Comparison of ENCODE assay signal across 8 cellular contexts in the genomic region with DNA sequence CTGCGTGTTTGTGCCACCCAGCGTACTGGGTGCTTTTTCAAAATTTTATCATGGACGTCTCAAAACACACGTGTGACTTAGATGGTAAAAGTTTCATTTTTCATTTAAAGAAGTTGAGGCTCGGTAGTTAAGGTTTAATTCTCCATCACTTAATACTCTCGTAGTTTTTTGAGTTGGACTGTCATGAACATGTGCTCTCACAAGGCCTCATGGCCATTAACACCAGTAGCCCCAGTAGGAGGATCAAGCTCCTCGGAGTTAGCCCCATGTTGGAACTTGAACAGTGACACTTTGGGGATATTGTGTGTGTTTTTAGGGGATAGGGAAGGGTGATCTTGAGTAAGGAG. TPM values are rescaled to one million over a fixed set of nuclear protein-coding genes. Genes with fewer than 3 reads are reported as not detected.
DNase-seq lines count a peak whose midpoint lies in the region; ATAC-seq and TF ChIP-seq lines count a peak whose summit lies in the region.

No MANE protein-coding gene starts in this region.

- H3K36me3 ChIP-seq in mammary epithelial cell (ENCODE audit: insufficient read depth, low read length) (no peaks in the 10 kb centered on the region), mucosa of rectum (ENCODE audit: control insufficient read depth in 2 of 2, insufficient read depth in 2 of 2, low read length in 2 of 2) (no peaks in the 10 kb centered on the region)

- no peaks in the 10 kb centered on the region for H3K9me3 ChIP-seq in mammary epithelial cell (replicated peaks; ENCODE audit: insufficient read depth, low read length)
- no peaks in the 10 kb centered on the region for H3K9me3 ChIP-seq in mucosa of rectum (ENCODE audit: control insufficient read depth in 2 of 2, low read length in 2 of 2)

- dilution Hi-C loops in mammary epithelial cell (cut with HindIII; ENCODE audit: low sequenced_read_pairs) = loop anchor here (5.0 kb wide), 1 partner anchor 77 kb away; the partner anchor contains the start of gene TEX44

- H3K4me3 ChIP-seq in AG04449 (ENCODE audit: low read depth, low read length) = peak overlapping the region; percentile 89
- H3K4me3 ChIP-seq in mammary epithelial cell (replicated peaks in 1 of 3; ENCODE audit: insufficient read depth in 1 of 3, low read depth in 2 of 3, low read length in 3 of 3) = peak overlapping the region; percentile 55 to 68 (median 57)
- H3K4me3 ChIP-seq in mucosa of rectum (ENCODE audit: low read length in 2 of 2) = peak overlapping the region; percentile 72 to 82

- H3K4me1 ChIP-seq in mammary epithelial cell (ENCODE audit: insufficient read depth, low read length) (peaks cover 6% of the 10 kb centered on the region), mucosa of rectum (ENCODE audit: control insufficient read depth in 2 of 2, insufficient read depth in 2 of 2, low read length in 2 of 2) (peaks cover 2 to 5% of the 10 kb centered on the region in 2 donors)

- CTCF ChIA-PET in AG04449 (lab: Yijun Ruan, JAX) = interaction anchor here (0.9 to 2.1 kb wide), 6 partner anchors 10 to 87 kb away, joined by 3 to 7 read pairs (median 5); partner anchors contain the start of gene NMUR1
- CTCF ChIA-PET in mammary epithelial cell (lab: Charles Lee; ENCODE audit: low non-redundant PET) = no interaction called here

- BruUV-seq in mammary epithelial cell (replicated peaks; lab: Mats Ljungman, UMichigan) = no TSS peak

- H4K20me1 ChIP-seq in mammary epithelial cell (ENCODE audit: insufficient read depth, low read length) = no peaks in the 10 kb centered on the region

- H3K27ac ChIP-seq in mammary epithelial cell (ENCODE audit: insufficient read depth, low read depth, low read length) = peak overlapping the region; percentile 37
- H3K27ac ChIP-seq in mucosa of rectum (ENCODE audit: low read depth in 2 of 2, low read length in 2 of 2) = peak overlapping the region; percentile 72 to 75

- WGBS in mammary epithelial cell (ENCODE audit: low coverage, missing lambda C conversion rate) = 67% methylated on average over 7 of the region's 7 CpGs

- peak overlapping the region; percentile 95 for H3K4me2 ChIP-seq in mammary epithelial cell (ENCODE audit: insufficient read depth, low read depth, low read length)

- in situ Hi-C loops in mammary epithelial cell (cut with MboI; ENCODE audit: low sequenced_read_pairs in 2 of 2) = no loop called here

- TF ChIP-seq CTCF in AG04449 (IDR thresholded peaks at IDR 0.05; ENCODE audit: insufficient read depth, low read length, missing control alignments) = no peak
- TF ChIP-seq CTCF in mammary epithelial cell (conservative IDR thresholded peaks at IDR 0.05 in 1 of 2, IDR thresholded peaks at IDR 0.05 in 1 of 2; ENCODE audit: extremely low read depth in 1 of 2, insufficient read depth in 1 of 2, low read depth in 1 of 2, low read length in 2 of 2) = no peak

- ATAC-seq in HG02759 (IDR thresholded peaks at IDR 0.05; ENCODE audit: unreplicated experiment) (peak; percentile 3), GM19463 (IDR thresholded peaks at IDR 0.05; ENCODE audit: unreplicated experiment) (no peak)

- DNase-seq in AG04449 (ENCODE audit: low read depth, low spot score) (no peak), mammary epithelial cell (no peak), middle frontal gyrus (ENCODE audit: extremely low spot score, low spot score) (no peak), epidermal melanocyte (ENCODE audit: insufficient read length, low spot score) (no peak)
- no peak for DNase-seq in stimulated activated CD4-positive, alpha-beta T cell treated with anti-CD3 and anti-CD28 coated beads, Interleukin-4, amount 100 ng/mL, for 24 hours

- H2AFZ ChIP-seq in mammary epithelial cell (ENCODE audit: low read depth, low read length) = peak overlapping the region; percentile 97

- intact Hi-C loops in mammary epithelial cell (cut with micrococcal nuclease) = no loop called here

- H3K9ac ChIP-seq in mammary epithelial cell (ENCODE audit: insufficient read depth, low read length) = no peak overlapping the region
- H3K9ac ChIP-seq in mucosa of rectum (ENCODE audit: low read depth in 1 of 2, low read length in 2 of 2) = peak overlapping the region; percentile 66 to 95

- H3K27me3 ChIP-seq in mammary epithelial cell (ENCODE audit: insufficient read depth, low read length) (no peaks in the 10 kb centered on the region), mucosa of rectum (ENCODE audit: control insufficient read depth in 2 of 2, insufficient read depth in 2 of 2, low read length in 2 of 2) (no peaks in the 10 kb centered on the region)

- POLR2A ChIA-PET in AG04449 (lab: Yijun Ruan, JAX) = no interaction called here

- no peaks in the 10 kb centered on the region for H3K79me2 ChIP-seq in mammary epithelial cell (ENCODE audit: insufficient read depth, low read length)

RNA-seq across cellular contexts. Expression of gene NMUR1, which starts 15.3 kb away (rescaled TPM):
- not detected for total RNA-seq in mammary epithelial cell
- not detected for polyA plus RNA-seq in mammary epithelial cell
- polyA minus RNA-seq in mammary epithelial cell = not detected

RNA-seq across cellular contexts. Expression of gene NCL, which starts 50.6 kb away (rescaled TPM):
- 100 to 1,000 TPM in 1 of 2 donors, 10 to 100 TPM in 1; 98.0 to 671 TPM for total RNA-seq in mammary epithelial cell
- polyA plus RNA-seq in mammary epithelial cell = 103 TPM
- polyA minus RNA-seq in mammary epithelial cell = 163 TPM
